Comparison of ENCODE assay signal across 8 cellular contexts in the genomic region with DNA sequence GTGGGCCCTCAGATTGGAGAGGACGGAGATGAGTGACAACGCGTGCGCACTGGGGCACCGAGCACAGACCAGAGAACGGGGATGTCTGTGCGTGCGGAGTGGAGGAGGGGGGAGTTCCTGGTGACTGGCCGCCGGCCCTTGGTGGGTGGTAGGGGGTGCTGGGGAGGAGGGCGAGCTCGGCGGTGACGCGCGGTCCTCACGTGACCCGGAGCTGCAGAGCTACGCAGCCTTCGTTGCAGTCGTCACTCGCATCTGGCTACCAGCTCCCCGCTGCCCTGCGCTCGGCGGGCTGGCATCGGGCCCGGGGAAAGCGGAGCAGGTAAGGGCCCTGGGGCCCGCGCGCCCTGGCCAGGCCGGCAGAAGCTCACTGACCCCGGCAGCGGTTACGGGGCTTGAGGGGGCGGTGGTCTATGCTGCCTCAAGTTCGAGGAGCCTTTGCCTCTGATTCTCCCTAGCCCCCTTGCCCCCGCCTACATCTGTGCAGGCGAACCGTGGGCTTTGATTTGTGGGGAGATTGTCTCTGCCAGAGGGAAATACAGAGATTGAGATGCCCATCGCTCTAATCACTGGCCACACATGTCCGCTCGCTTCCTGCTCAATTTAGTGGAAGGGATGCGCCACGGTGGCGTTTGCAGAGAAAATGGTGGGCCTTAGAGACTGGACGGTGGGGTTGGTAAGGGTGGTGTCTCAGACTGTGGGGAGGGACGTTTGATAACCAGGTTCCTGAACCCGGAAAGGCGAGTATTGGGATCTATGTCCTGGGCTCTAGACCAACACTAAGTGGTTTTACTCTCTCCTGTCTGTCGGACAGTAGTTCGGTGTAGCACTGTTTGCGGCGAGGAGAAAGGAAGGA. TPM values are rescaled to one million over a fixed set of nuclear protein-coding genes. Genes with fewer than 3 reads are reported as not detected.
DNase-seq lines count a peak whose midpoint lies in the region; ATAC-seq, FAIRE-seq and TF ChIP-seq lines count a peak whose summit lies in the region.

A gene (plus strand): TSS at position 245 of the 853 bp plus-strand sequence. CDS start 3,134 bp downstream, outside the sequence.

- no peak for DNase-seq in BJ (ENCODE audit: low read depth)
- peak in 4 of 5 experiments; percentile 2 to 79 (median 18) for DNase-seq in T-helper 2 cell
- peak; percentile 8 for DNase-seq in bronchial epithelial cell (ENCODE audit: low read depth)
- DNase-seq in inferior parietal cortex (ENCODE audit: extremely low spot score), result peak; percentile 22

- H3K9me3 ChIP-seq in HUES64 (ENCODE audit: insufficient read depth, low read depth, low read length), result no peaks in the 10 kb centered on the region

- POLR2A ChIA-PET in BJ (lab: Charles Lee), result interaction anchor here (0.7 kb wide), 1 partner anchor 157 kb away, joined by 3 read pairs; no protein-coding TSS in a partner anchor

- H3K27me3 ChIP-seq in BJ (ENCODE audit: control insufficient read depth, insufficient read depth, low read length), result no peaks in the 10 kb centered on the region
- no peaks in the 10 kb centered on the region for H3K27me3 ChIP-seq in HUES64 (ENCODE audit: insufficient read depth, low read length)
- H3K27me3 ChIP-seq in bronchial epithelial cell (ENCODE audit: control insufficient read depth, insufficient read depth, low read length), result no peaks in the 10 kb centered on the region

- TF ChIP-seq CTCF in BJ (IDR thresholded peaks at IDR 0.05; ENCODE audit: insufficient read depth, low read depth, low read length) (no peak), bronchial epithelial cell (IDR thresholded peaks at IDR 0.05; ENCODE audit: insufficient read depth, low read length, severe bottlenecking) (no peak)

- ATAC-seq in HG02571 (IDR thresholded peaks at IDR 0.05; ENCODE audit: unreplicated experiment) (no peak), HG03565 (IDR thresholded peaks at IDR 0.05; ENCODE audit: unreplicated experiment) (no peak)

- H3K9ac ChIP-seq in HUES64 (ENCODE audit: low read depth, low read length), result peak within 1 kb of the TSS; percentile 84

- H3K27ac ChIP-seq in HUES64 (ENCODE audit: low read depth, low read length) (0 out of 2 replicates have a peak within 1 kb of the TSS, but pooled peaks have one; percentile 35), skin epidermis (peak within 1 kb of the TSS in 8 of 21 experiments; percentile 7 to 62 (median 32))

- H3K4me3 ChIP-seq in BJ (ENCODE audit: low read depth, low read length), result peak within 1 kb of the TSS; percentile 62
- peak within 1 kb of the TSS; percentile 74 for H3K4me3 ChIP-seq in HUES64 (ENCODE audit: low read length)
- peak within 1 kb of the TSS; percentile 23 for H3K4me3 ChIP-seq in bronchial epithelial cell (ENCODE audit: low read depth, low read length)
- H3K4me3 ChIP-seq in skin epidermis, result peak within 1 kb of the TSS; percentile 21 to 45 (median 37)

- FAIRE-seq in bronchial epithelial cell (lab: Jason Lieb, UNC), result no peak

- H3K4me1 ChIP-seq in HUES64 (ENCODE audit: insufficient read depth, low read length), result peaks cover 6% of the 10 kb centered on the region

- CTCF ChIA-PET in BJ (lab: Yijun Ruan, JAX), result no interaction called here

- WGBS in HUES64, result 14% methylated on average over 52 of the region's 55 CpGs

- H3K36me3 ChIP-seq in BJ (ENCODE audit: control insufficient read depth, insufficient read depth, low read length) (peaks cover 2% of the 10 kb centered on the region), HUES64 (ENCODE audit: insufficient read depth, low read length) (peaks cover 11% of the 10 kb centered on the region), bronchial epithelial cell (ENCODE audit: control insufficient read depth, insufficient read depth, low read length) (no peaks in the 10 kb centered on the region)

RNA-seq across cellular contexts. Expression of the gene that starts here (rescaled TPM):
- 2.5 and 3.6 TPM in 2 replicates for polyA plus RNA-seq in BJ (2011; rRNA removed)
- polyA minus RNA-seq in BJ (2011; rRNA and poly(A)+ RNA removed), result 1.8 and 2.9 TPM in 2 replicates
- polyA plus RNA-seq in HUES64 (2013, experiment 1 of 2), result 7.0 TPM
- polyA plus RNA-seq in HUES64 (2013, experiment 2 of 2), result 6.5 TPM
- total RNA-seq in bronchial epithelial cell, result 0.79 and 1.8 TPM in 2 replicates

Comparison
In these comparisons a context has a peak if more than half of its experiments do, and no peak if none do; other contexts are left out.
1. H3K4me3 ChIP-seq: peak in every context shown above with its lines; median percentile 74 in HUES64; 62 in BJ; 37 in skin epidermis; 23 in bronchial epithelial cell.